Comparison of ENCODE assay signal across 11 cellular contexts in genomic region chr5:83026930-83027687, GRCh38. TPM values are rescaled to one million over a fixed set of nuclear protein-coding genes. Genes with fewer than 3 reads are reported as not detected.
DNase-seq lines count a peak whose midpoint lies in the region; ATAC-seq lines count a peak whose summit lies in the region.
"Had no signal": no experiment of that assay in that cellular context is flagged by ENCODE, and none has a peak within 500 bp of the region (broad histone marks: within the 10 kb centered on the region; RNA-seq: fewer than 3 reads in every experiment).

No MANE protein-coding gene starts in this region.

- H3K79me1 ChIP-seq in neuronal stem cell (ENCODE audit: low read depth, low read length) = no peaks in the 10 kb centered on the region

- H3K27me3 Mint-ChIP-seq in T-cell = no peaks in the 10 kb centered on the region

- H2BK120ac ChIP-seq in neuronal stem cell (ENCODE audit: low read depth, low read length) = no peak overlapping the region

- no peaks in the 10 kb centered on the region for H3K36me3 Mint-ChIP-seq in T-cell

- no peak overlapping the region for H3K27ac Mint-ChIP-seq in T-cell

- no peak overlapping the region for H3K27ac ChIP-seq in neuronal stem cell (replicated peaks; ENCODE audit: low read length)

- no peak overlapping the region for H3K4me3 Mint-ChIP-seq in T-cell

- H3K4me2 ChIP-seq in neuronal stem cell (ENCODE audit: insufficient read depth, low read length, poor library complexity, severe bottlenecking) = no peak overlapping the region

- no peaks in the 10 kb centered on the region for H3K27me3 ChIP-seq in neuronal stem cell (ENCODE audit: control insufficient read depth in 3 of 3, insufficient read depth in 3 of 3, low read depth in 1 of 3, low read length in 3 of 3)

- H3K36me3 ChIP-seq in neuronal stem cell (replicated peaks in 1 of 2; ENCODE audit: control insufficient read depth in 2 of 2, insufficient read depth in 2 of 2, low read length in 2 of 2) = no peaks in the 10 kb centered on the region

- peak overlapping the region; percentile 46 for H2AFZ ChIP-seq in neuronal stem cell (ENCODE audit: low read length)

- no CpG with 5 or more reads among the region's 4 CpGs for WGBS in neuronal stem cell (ENCODE audit: extremely low coverage in 2 of 2, insufficient read length in 2 of 2, insufficient replicate concordance in 1 of 2), 2 donors

- H3K14ac ChIP-seq in neuronal stem cell (ENCODE audit: low read length) = no peak overlapping the region

- H2BK5ac ChIP-seq in neuronal stem cell (ENCODE audit: low read length) = no peak overlapping the region

- no peak overlapping the region for H2BK12ac ChIP-seq in neuronal stem cell (ENCODE audit: low read length)

- CTCF ChIA-PET in T-cell (lab: Charles Lee) = no interaction called here

- no peak overlapping the region for H3K4me3 ChIP-seq in neuronal stem cell (ENCODE audit: low read length in 2 of 2)

- no peaks in the 10 kb centered on the region for H3K9me3 ChIP-seq in neuronal stem cell (replicated peaks in 1 of 2; ENCODE audit: control insufficient read depth in 2 of 2, insufficient read depth in 1 of 2, low read depth in 1 of 2, low read length in 2 of 2)

- no peak overlapping the region for H3K23ac ChIP-seq in neuronal stem cell (ENCODE audit: low read depth, low read length, poor library complexity)

- no peaks in the 10 kb centered on the region for H3K9me3 Mint-ChIP-seq in T-cell

- DNase-seq in OCI-M1 (lab: John Stamatoyannopoulos, UW) (peak; percentile 46), neuronal stem cell (ENCODE audit: low spot score) (peak; percentile 21), HuH-7.5 (ENCODE audit: low spot score) (no peak), T-cell (no peak), NCI-H345 (lab: John Stamatoyannopoulos, UW) (no peak)
- DNase-seq in activated CD8-positive, alpha-beta memory T cell treated with anti-CD3 and anti-CD28 coated beads for 24 hours = no peak
- DNase-seq: activated naive CD4-positive, alpha-beta T cell; PC-3; small intestine had no signal

- no peak overlapping the region for H2BK15ac ChIP-seq in neuronal stem cell (ENCODE audit: low read length)

- H3K4ac ChIP-seq in neuronal stem cell (ENCODE audit: low read length) = no peak overlapping the region

- no peak overlapping the region for H4K8ac ChIP-seq in neuronal stem cell (ENCODE audit: low read depth, low read length)

- no peak overlapping the region for H3K18ac ChIP-seq in neuronal stem cell (ENCODE audit: low read length)

- no peak overlapping the region for H3K9ac ChIP-seq in neuronal stem cell (ENCODE audit: low read depth, low read length, poor library complexity)

- peaks cover 11 to 25% of the 10 kb centered on the region in 2 donors for H3K4me1 ChIP-seq in neuronal stem cell (ENCODE audit: control insufficient read depth in 2 of 2, insufficient read depth in 1 of 2, low read depth in 1 of 2, low read length in 2 of 2)

- no peak overlapping the region for H4K91ac ChIP-seq in neuronal stem cell (ENCODE audit: low read depth, low read length, poor library complexity)

- no peaks in the 10 kb centered on the region for H3K4me1 Mint-ChIP-seq in T-cell

- peak; percentile 84 for ATAC-seq in GM19395 (IDR thresholded peaks at IDR 0.05; ENCODE audit: unreplicated experiment)
- peak; percentile 94 for ATAC-seq in HG03025 (IDR thresholded peaks at IDR 0.05; ENCODE audit: low FRiP score, unreplicated experiment)
- no peak for ATAC-seq in T-cell (replicated peaks in 1 of 4)
- ATAC-seq: PC-3 had no signal

- no peak overlapping the region for H2AK5ac ChIP-seq in neuronal stem cell (ENCODE audit: low read depth, low read length)

- POLR2A ChIA-PET in T-cell (lab: Charles Lee) = interaction anchor here in 1 of 2 donors (0.7 kb wide), 1 partner anchor 9 kb away, joined by 4 read pairs; no protein-coding TSS in a partner anchor

RNA-seq across cellular contexts. Expression of gene TMEM167A, which starts 50.1 kb away (rescaled TPM):
- 73.6 TPM for polyA plus RNA-seq in neuronal stem cell (2013, experiment 1 of 2)
- 72.3 TPM for polyA plus RNA-seq in neuronal stem cell (2013, experiment 2 of 2)
- total RNA-seq in T-cell = 10 to 100 TPM; 36.5 to 44.8 (median 41.7) TPM

RNA-seq across cellular contexts. Expression of gene XRCC4, which starts 50.2 kb away (rescaled TPM):
- 14.5 TPM for polyA plus RNA-seq in neuronal stem cell (2013, experiment 1 of 2)
- polyA plus RNA-seq in neuronal stem cell (2013, experiment 2 of 2) = 15.1 TPM
- total RNA-seq in T-cell = 1 to 10 TPM; 3.5 to 5.1 (median 4.2) TPM

Comparison
In these comparisons a context has a peak if more than half of its experiments do, and no peak if none do; other contexts are left out.
1. ATAC-seq: peak in GM19395 (single experiment) and HG03025 (single experiment); none in T-cell (0 of 4).
2. DNase-seq: peak in OCI-M1 (single experiment) and neuronal stem cell (single experiment); none in HuH-7.5 (single experiment), activated CD8-positive, alpha-beta memory T cell treated with anti-CD3 and anti-CD28 coated beads for 24 hours (single experiment), T-cell (0 of 34) and NCI-H345 (single experiment).